23 cellular contexts compared by ENCODE assay signal in genomic region chr9:134299068-134299467, GRCh38.
"Had no signal": no experiment of that assay in that cellular context is flagged by ENCODE, and none has a peak within 500 bp of the region (broad histone marks: within the 10 kb centered on the region; RNA-seq: fewer than 3 reads in every experiment).

No MANE protein-coding gene starts in this region.

- FAIRE-seq: HTR-8/SVneo, RCC 7860 had no signal

- H3K27ac ChIP-seq: HL-60, SJSA1, SK-N-MC had no signal

- H3K4me3 ChIP-seq: MG63, SJSA1, SK-N-MC had no signal

- H3K9me3 ChIP-seq: MG63, SJSA1 had no signal

- H3K27me3 ChIP-seq: MG63, SJSA1 had no signal

- DNase-seq: Karpas-422, KG1, MG63, NCI-H1092, NCI-H1105 treated with DMSO at 0.1 percent for 48 hours, NCI-H1417 treated with DMSO at 0.1 percent for 48 hours, NCI-H146, NCI-H1694 treated with DMSO at 0.1 percent for 48 hours, NCI-H1930, NCI-H2081, NCI-H2107, NCI-H226, NCI-H446, NCI-H510A, NCI-H526, NCI-H774, RPMI8226, SIG-M5 had no signal

- H3K36me3 ChIP-seq: MG63, SJSA1 had no signal
